Comparison of ENCODE assay signal across 12 cellular contexts in genomic region chr12:122880155-122880605, GRCh38. TPM values are rescaled to one million over a fixed set of nuclear protein-coding genes. Genes with fewer than 3 reads are reported as not detected.
A peak's percentile ranks its signal among the peaks of the same experiment; 100 is the strongest.
DNase-seq lines count a peak whose midpoint lies in the region; ATAC-seq and TF ChIP-seq lines count a peak whose summit lies in the region.
"Had no signal": no experiment of that assay in that cellular context is flagged by ENCODE, and none has a peak within 500 bp of the region (broad histone marks: within the 10 kb centered on the region; RNA-seq: fewer than 3 reads in every experiment).

No MANE protein-coding gene starts in this region.

- no peaks in the 10 kb centered on the region for H3K27me3 ChIP-seq in spleen (replicated peaks in 1 of 7)

- H3K9me3 Mint-ChIP-seq in HFFc6 (no peaks in the 10 kb centered on the region), T-cell (no peaks in the 10 kb centered on the region)

- H3K27ac Mint-ChIP-seq in HFFc6 (peak overlapping the region; percentile 21; the same call in 1 of the 2 replicates), T-cell (peak overlapping the region; percentile 83 to 84)

- POLR2A ChIA-PET in T-cell (lab: Charles Lee), result interaction anchor here (0.5 to 1.1 kb wide), 5 partner anchors 8 to 18 kb away, joined by 3 to 8 read pairs (median 4); no protein-coding TSS in a partner anchor

- peaks cover 0 to 35% (median 0%) of the 10 kb centered on the region in 6 donors for H3K36me3 ChIP-seq in spleen

- no peaks in the 10 kb centered on the region for H3K36me3 Mint-ChIP-seq in HFFc6 (ENCODE audit: low read depth)
- peaks cover 24% of the 10 kb centered on the region for H3K36me3 Mint-ChIP-seq in T-cell

- H3K4me3 ChIP-seq in spleen, result no peak overlapping the region

- no peaks in the 10 kb centered on the region for H3K9me3 ChIP-seq in spleen

- peak overlapping the region in 6 of 8 donors; percentile 26 to 81 (median 63) for H3K27ac ChIP-seq in spleen

- ATAC-seq in T-cell (replicated peaks in 1 of 4), result no peak
- ATAC-seq in GM21825 (IDR thresholded peaks at IDR 0.05; ENCODE audit: unreplicated experiment), result no peak
- no peak for ATAC-seq in GM18505 (IDR thresholded peaks at IDR 0.05; ENCODE audit: unreplicated experiment)

- peaks cover 62% of the 10 kb centered on the region for H3K4me1 Mint-ChIP-seq in HFFc6 (ENCODE audit: low read depth)
- peaks cover 97 to 99% (median 98%) of the 10 kb centered on the region in 3 donors for H3K4me1 Mint-ChIP-seq in T-cell

- TF ChIP-seq POLR2A in spleen (IDR thresholded peaks at IDR 0.05) (no peak), GM18505 (IDR thresholded peaks at IDR 0.05; ENCODE audit: borderline replicate concordance, extremely low read depth, insufficient read depth, insufficient read length) (no peak)

- H3K27me3 Mint-ChIP-seq in HFFc6 (ENCODE audit: insufficient read depth) (no peaks in the 10 kb centered on the region; the same call in 1 of the 2 replicates), T-cell (no peaks in the 10 kb centered on the region)

- peaks cover 84 to 100% (median 100%) of the 10 kb centered on the region in 6 donors for H3K4me1 ChIP-seq in spleen

- 73 to 89% (median 87%) methylated on average over 9 of the region's 9 CpGs for WGBS in spleen, 5 donors

- intact Hi-C loops in spleen (cut with DNase I; ENCODE audit: low total_unique reads), result no loop called here

- CTCF ChIA-PET in T-cell (lab: Charles Lee), result interaction anchor here (0.5 to 1.4 kb wide), 7 partner anchors 8 to 1206 kb away, joined by 3 to 7 read pairs (median 3); partner anchors contain the start of genes CCDC62 (in 1 of the 2) and OGFOD2 (in 1 of the 2)

- H3K4me3 Mint-ChIP-seq in HFFc6 (no peak overlapping the region), T-cell (no peak overlapping the region)

- DNase-seq in HFFc6, result no peak
- DNase-seq in T-cell, result no peak
- DNase-seq in iris pigment epithelial cell (ENCODE audit: low read depth), result peak; percentile 68
- DNase-seq in spleen, result no peak
- no peak for DNase-seq in MV-4-11 (lab: John Stamatoyannopoulos, UW)
- DNase-seq in NCI-H1105 (lab: John Stamatoyannopoulos, UW), result no peak
- DNase-seq: activated naive CD4-positive, alpha-beta T cell treated with Interleukin-2 at 50 U/mL for 16 hours; mammary epithelial cell; NCI-H524 treated with DMSO at 0.1 percent for 48 hours; SW 1271 had no signal

- TF ChIP-seq CTCF in HFFc6 (IDR thresholded peaks at IDR 0.05) (no peak), spleen (IDR thresholded peaks at IDR 0.05 in 8 of 11, conservative IDR thresholded peaks at IDR 0.05 in 3 of 11) (no peak)

RNA-seq across cellular contexts. Expression of gene VPS37B, which starts 15.7 kb away (rescaled TPM):
- 10 to 100 TPM; 26.4 to 33.1 (median 28.1) TPM for total RNA-seq in HFFc6 (2021; fragmentation: NEBNext Ultra II Directional; extraction: Animal tissue kit (Norgen Biotek cat#: 25700))
- 10 to 100 TPM; 25.9 to 85.8 (median 34.6) TPM for total RNA-seq in T-cell
- 10 to 100 TPM; 43.4 to 67.5 (median 54.2) TPM for total RNA-seq in spleen
- 10 to 100 TPM; 24.8 to 42.7 (median 29.6) TPM for polyA plus RNA-seq in spleen

RNA-seq across cellular contexts. Expression of gene HIP1R, which starts 44.9 kb away (rescaled TPM):
- 1 to 10 TPM; 6.7 to 9.8 (median 8.4) TPM for total RNA-seq in HFFc6 (2021; fragmentation: NEBNext Ultra II Directional; extraction: Animal tissue kit (Norgen Biotek cat#: 25700))
- 100 to 1,000 TPM; 108 to 123 (median 116) TPM for total RNA-seq in T-cell
- 10 to 100 TPM; 40.3 to 65.2 (median 48.0) TPM for total RNA-seq in spleen
- polyA plus RNA-seq in spleen, result 10 to 100 TPM; 42.2 to 65.9 (median 65.1) TPM
